8 cellular contexts compared by ENCODE assay signal in genomic region chr1:210584439-210585113, GRCh38.
DNase-seq lines count a peak whose midpoint lies in the region; FAIRE-seq and TF ChIP-seq lines count a peak whose summit lies in the region.

No MANE protein-coding gene starts in this region.

- CTCF ChIA-PET in HEK293 (lab: Yijun Ruan, JAX), result interaction anchor here (0.5 to 9.6 kb wide), 17 partner anchors 14 to 560 kb away, joined by 3 to 78 read pairs (median 3); partner anchors contain the start of gene KCNH1

- DNase-seq in G401 (ENCODE audit: low spot score), result peak; percentile 96
- DNase-seq in NB4 (ENCODE audit: low read depth), result peak; percentile 79
- DNase-seq in SK-N-DZ (ENCODE audit: low spot score), result peak; percentile 92
- DNase-seq in activated naive CD4-positive, alpha-beta T cell treated with Interleukin-2 at 50 U/mL for 16 hours, result peak; percentile 62
- DNase-seq in glomerular visceral epithelial cell (ENCODE audit: extremely low spot score), result peak; percentile 90
- DNase-seq in pons (ENCODE audit: low spot score), result peak; percentile 97
- peak; percentile 79 for DNase-seq in urothelium cell line (ENCODE audit: low spot score)

- POLR2A ChIA-PET in HEK293 (lab: Yijun Ruan, JAX), result no interaction called here

- H3K4me1 ChIP-seq in HEK293 (ENCODE audit: control insufficient read depth, insufficient read depth, low read length), result peaks cover 2% of the 10 kb centered on the region; the same call in 1 of the 2 replicates

- in situ Hi-C loops in G401 (cut with HindIII; ENCODE audit: low sequenced_read_pairs), result no loop called here

- no peaks in the 10 kb centered on the region for H3K9me3 ChIP-seq in HEK293 (ENCODE audit: control insufficient read depth, insufficient read depth, low read depth, low read length)

- no peak overlapping the region for H3K4me3 ChIP-seq in HEK293 (ENCODE audit: low read depth, low read length)
- no peak overlapping the region for H3K4me3 ChIP-seq in NB4 (ENCODE audit: low read depth, low read length)

- no peak overlapping the region for H3K27ac ChIP-seq in HEK293 (ENCODE audit: extremely low read depth, low read depth, low read length)

- TF ChIP-seq POLR2A in NB4 (IDR thresholded peaks at IDR 0.05; ENCODE audit: extremely low read depth, insufficient read length), result no peak

- H3K36me3 ChIP-seq in HEK293 (ENCODE audit: control insufficient read depth in 2 of 2, insufficient read depth in 1 of 2, low read length in 2 of 2), result no peaks in the 10 kb centered on the region

- TF ChIP-seq CTCF in HEK293 (tag by site-specific recombination; IDR thresholded peaks at IDR 0.05) (peak; percentile 85), NB4 (IDR thresholded peaks at IDR 0.05; ENCODE audit: low read depth, low read length) (peak; percentile 55)

- peak; percentile 20 for FAIRE-seq in urothelium cell line (lab: Jason Lieb, UNC)

TF ChIP-seq in HEK293, 187 proteins besides CTCF, POLR2A, EP300 and RAD21:
- TF ChIP-seq TSHZ1 (tag by site-specific recombination; IDR thresholded peaks at IDR 0.05; ENCODE audit: borderline replicate concordance), result 0 out of 2 replicates have a peak, but pooled peaks have one; percentile 34
- no peak for TF ChIP-seq KLF9 (tag by site-specific recombination; IDR thresholded peaks at IDR 0.05; ENCODE audit: low read depth)
- TF ChIP-seq ZNF621 (tag by site-specific recombination; IDR thresholded peaks at IDR 0.05), result no peak
- TF ChIP-seq ZNF654 (tag by site-specific recombination; IDR thresholded peaks at IDR 0.05; ENCODE audit: low read depth), result peak; percentile 85
- no peak for TF ChIP-seq ZNF777 (tag by site-specific recombination; IDR thresholded peaks at IDR 0.05; ENCODE audit: borderline replicate concordance)
- peak; percentile 73 for TF ChIP-seq ZBTB48 (tag by site-specific recombination; IDR thresholded peaks at IDR 0.05)
- peak; percentile 97 for TF ChIP-seq ZNF660 (tag by site-specific recombination; IDR thresholded peaks at IDR 0.05)
- peak; percentile 77 for TF ChIP-seq ZBTB17 (tag by site-specific recombination; IDR thresholded peaks at IDR 0.05)
- TF ChIP-seq IKZF3 (tag by site-specific recombination; IDR thresholded peaks at IDR 0.05), result no peak
- TF ChIP-seq ZNF776 (tag by site-specific recombination; IDR thresholded peaks at IDR 0.05; ENCODE audit: borderline replicate concordance), result no peak
- TF ChIP-seq ZNF692 (tag by site-specific recombination; IDR thresholded peaks at IDR 0.05), result peak; percentile 34; the same call in 1 of the 2 replicates
- TF ChIP-seq BCL11B (tag by site-specific recombination; IDR thresholded peaks at IDR 0.05; ENCODE audit: low read depth), result no peak
- peak; percentile 81 for TF ChIP-seq ZNF561 (tag by site-specific recombination; IDR thresholded peaks at IDR 0.05; ENCODE audit: borderline replicate concordance)
- peak; percentile 61 for TF ChIP-seq ZBTB8A (tag by site-specific recombination; IDR thresholded peaks at IDR 0.05)
- TF ChIP-seq ZNF239 (tag by site-specific recombination; IDR thresholded peaks at IDR 0.05), result no peak
- TF ChIP-seq KLF16 (tag by site-specific recombination; IDR thresholded peaks at IDR 0.05), result 0 out of 2 replicates have a peak, but pooled peaks have one; percentile 38
- no peak for TF ChIP-seq ZNF521 (tag by site-specific recombination; IDR thresholded peaks at IDR 0.05)
- TF ChIP-seq ZEB2 (tag by site-specific recombination; IDR thresholded peaks at IDR 0.05), result peak; percentile 33; the same call in 1 of the 2 replicates
- TF ChIP-seq PATZ1 (tag by site-specific recombination; IDR thresholded peaks at IDR 0.05), result 0 out of 2 replicates have a peak, but pooled peaks have one; percentile 23
- no peak for TF ChIP-seq ZNF354C (tag by site-specific recombination; IDR thresholded peaks at IDR 0.05; ENCODE audit: borderline replicate concordance, low read depth)
- TF ChIP-seq ZBTB20 (tag by site-specific recombination; IDR thresholded peaks at IDR 0.05), result no peak
- TF ChIP-seq ZNF341 (tag by site-specific recombination; IDR thresholded peaks at IDR 0.05; ENCODE audit: low read depth), result peak; percentile 72
- TF ChIP-seq ZNF600 (tag by site-specific recombination; IDR thresholded peaks at IDR 0.05), result no peak
- TF ChIP-seq ZNF140 (tag by site-specific recombination; IDR thresholded peaks at IDR 0.05), result no peak
- TF ChIP-seq ZNF610 (tag by site-specific recombination; IDR thresholded peaks at IDR 0.05; ENCODE audit: borderline replicate concordance), result no peak
- 0 out of 2 replicates have a peak, but pooled peaks have one; percentile 12 for TF ChIP-seq ZNF335 (tag by site-specific recombination; conservative IDR thresholded peaks at IDR 0.05)
- TF ChIP-seq ZNF837 (tag by site-specific recombination; IDR thresholded peaks at IDR 0.05), result no peak
- TF ChIP-seq ZSCAN23 (tag by site-specific recombination; IDR thresholded peaks at IDR 0.05), result no peak
- no peak for TF ChIP-seq ZSCAN5A (tag by site-specific recombination; IDR thresholded peaks at IDR 0.05)
- peak; percentile 42; the same call in 1 of the 2 replicates for TF ChIP-seq ZNF501 (tag by site-specific recombination; IDR thresholded peaks at IDR 0.05)
